ENCODE assay signal across 1 cellular context in the genomic region with DNA sequence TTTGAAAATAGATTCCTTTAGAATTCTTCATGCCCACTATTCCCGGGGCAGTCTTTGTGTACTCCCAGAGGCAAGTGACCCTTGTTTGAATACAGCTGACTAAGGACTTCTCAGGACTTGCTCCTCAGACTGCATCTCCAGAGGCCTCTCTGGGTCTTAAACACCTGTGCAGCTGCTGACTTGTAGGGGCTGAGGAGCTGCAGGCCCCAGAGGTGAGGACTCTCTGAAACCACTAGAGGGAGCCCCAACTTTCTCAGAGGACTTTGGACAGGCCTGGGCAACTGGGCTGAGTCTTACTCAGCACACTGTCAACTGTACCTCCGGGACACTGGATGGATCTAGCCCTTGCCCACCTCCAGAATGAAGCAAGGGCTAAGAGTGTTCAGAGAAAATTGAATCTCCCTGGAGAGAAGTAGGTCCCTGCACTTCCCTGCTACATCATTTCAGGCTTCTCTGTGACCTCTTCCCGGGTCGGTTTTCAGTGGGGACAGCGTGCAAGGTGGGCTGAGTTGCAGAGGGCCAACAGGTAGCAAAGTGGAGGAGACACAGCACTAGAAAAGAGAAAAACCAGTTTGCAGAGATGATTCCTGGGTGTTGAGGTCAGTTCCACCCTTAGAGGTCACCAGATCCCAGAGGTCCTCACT.
TF ChIP-seq lines count a peak whose summit lies in the region.

No MANE protein-coding gene starts in this region.

TF ChIP-seq in SK-N-SH treated with all-trans-retinoic acid at 6 μM for 48 hours, 23 proteins besides CTCF, POLR2A, EP300 and RAD21 (continued from another document):
- TF ChIP-seq OSR1 (CRISPR knock-in tag; IDR thresholded peaks at IDR 0.05) (no peak), ESRRG (CRISPR knock-in tag; IDR thresholded peaks at IDR 0.05) (no peak), ZNF70 (CRISPR knock-in tag; IDR thresholded peaks at IDR 0.05) (no peak), SNAI2 (CRISPR knock-in tag; IDR thresholded peaks at IDR 0.05) (no peak), TCF4 (CRISPR knock-in tag; IDR thresholded peaks at IDR 0.05; ENCODE audit: borderline replicate concordance) (no peak), BACH2 (CRISPR knock-in tag; IDR thresholded peaks at IDR 0.05; ENCODE audit: borderline replicate concordance) (no peak), ISL1 (CRISPR knock-in tag; IDR thresholded peaks at IDR 0.05) (no peak), CSDC2 (CRISPR knock-in tag; IDR thresholded peaks at IDR 0.05) (no peak)
